Comparison of ENCODE assay signal across 10 cellular contexts in genomic region chrX:17521871-17522693, GRCh38.
A peak's percentile ranks its signal among the peaks of the same experiment; 100 is the strongest.
DNase-seq lines count a peak whose midpoint lies in the region; ATAC-seq, FAIRE-seq and TF ChIP-seq lines count a peak whose summit lies in the region.
"Had no signal": no experiment of that assay in that cellular context is flagged by ENCODE, and none has a peak within 500 bp of the region (broad histone marks: within the 10 kb centered on the region; RNA-seq: fewer than 3 reads in every experiment).

No MANE protein-coding gene starts in this region.

- H3K36me3 Mint-ChIP-seq in endothelial cell (ENCODE audit: low read depth, unreplicated experiment), result no peaks in the 10 kb centered on the region
- H3K36me3 Mint-ChIP-seq in stimulated activated effector memory CD8-positive, alpha-beta T cell treated with anti-CD3 and anti-CD28 coated beads, Interleukin-12 subunit alpha, Interleukin-12 subunit beta, amount 100 ng/mL, for 72 hours, result no peaks in the 10 kb centered on the region

- peaks cover 5% of the 10 kb centered on the region for H3K4me1 Mint-ChIP-seq in endothelial cell (ENCODE audit: unreplicated experiment)
- no peaks in the 10 kb centered on the region for H3K4me1 Mint-ChIP-seq in stimulated activated effector memory CD8-positive, alpha-beta T cell treated with anti-CD3 and anti-CD28 coated beads, Interleukin-12 subunit alpha, Interleukin-12 subunit beta, amount 100 ng/mL, for 72 hours

- ATAC-seq in HepG2, result no peak
- ATAC-seq in right lobe of liver, result no peak
- no peak for ATAC-seq in HG02938 (IDR thresholded peaks at IDR 0.05; ENCODE audit: unreplicated experiment)
- no peak for ATAC-seq in HG02642 (IDR thresholded peaks at IDR 0.05; ENCODE audit: poor library complexity, unreplicated experiment)
- no peak for ATAC-seq in HG03469 (IDR thresholded peaks at IDR 0.05; ENCODE audit: unreplicated experiment)
- ATAC-seq in stimulated activated effector memory CD8-positive, alpha-beta T cell treated with anti-CD3 and anti-CD28 coated beads, Interleukin-12 subunit alpha, Interleukin-12 subunit beta, amount 100 ng/mL, for 72 hours, result no peak

- no peaks in the 10 kb centered on the region for H4K20me1 ChIP-seq in HepG2 (ENCODE audit: insufficient read depth, low read length)

- H3K4me3 Mint-ChIP-seq in endothelial cell (ENCODE audit: unreplicated experiment), result no peak overlapping the region
- no peak overlapping the region for H3K4me3 Mint-ChIP-seq in stimulated activated effector memory CD8-positive, alpha-beta T cell treated with anti-CD3 and anti-CD28 coated beads, Interleukin-12 subunit alpha, Interleukin-12 subunit beta, amount 100 ng/mL, for 72 hours

- TF ChIP-seq CTCF in HepG2 (CRISPR knock-in tag; IDR thresholded peaks at IDR 0.05), result no peak
- no peak for TF ChIP-seq CTCF in right lobe of liver (IDR thresholded peaks at IDR 0.05)
- no peak for TF ChIP-seq CTCF in endothelial cell (IDR thresholded peaks at IDR 0.05; ENCODE audit: unreplicated experiment)

- H3K9me3 ChIP-seq in HepG2 (ENCODE audit: low read length) (no peaks in the 10 kb centered on the region), right lobe of liver (no peaks in the 10 kb centered on the region)

- in situ Hi-C loops in HepG2 (cut with HindIII; ENCODE audit: extremely low pct_ligation_motif_present, low pct_unique_long_range_greater_than_20kb), result no loop called here

- H3K36me3 ChIP-seq in HepG2 (replicated peaks in 1 of 2; ENCODE audit: control insufficient read depth in 1 of 2, insufficient read depth in 2 of 2, low read length in 2 of 2) (no peaks in the 10 kb centered on the region), right lobe of liver (no peaks in the 10 kb centered on the region)

- TF ChIP-seq RAD21 in HepG2 (CRISPR knock-in tag; IDR thresholded peaks at IDR 0.05), result no peak

- TF ChIP-seq EP300 in HepG2 (IDR thresholded peaks at IDR 0.05; ENCODE audit: low read depth in 2 of 2, low read length in 2 of 2) (no peak), HepG2 (CRISPR knock-in tag; IDR thresholded peaks at IDR 0.05; ENCODE audit: borderline replicate concordance) (no peak)

- H3K79me2 ChIP-seq in HepG2 (ENCODE audit: insufficient read depth, low read length), result no peaks in the 10 kb centered on the region

- POLR2A ChIA-PET in HepG2 (lab: Yijun Ruan, JAX), result no interaction called here

- no TSS peak for BruUV-seq in HepG2 (replicated peaks; lab: Mats Ljungman, UMichigan)

- H3K4me3 ChIP-seq in HepG2 (replicated peaks in 1 of 3; ENCODE audit: insufficient read depth in 1 of 3, low read depth in 2 of 3, low read length in 3 of 3) (no peak overlapping the region), right lobe of liver (no peak overlapping the region)

- no peak for TF ChIP-seq POLR2A in HepG2 (IDR thresholded peaks at IDR 0.05; ENCODE audit: insufficient read depth in 1 of 2, low read depth in 2 of 2, low read length in 2 of 2)
- TF ChIP-seq POLR2A in right lobe of liver (IDR thresholded peaks at IDR 0.05), result no peak

- FAIRE-seq in HepG2 (lab: Jason Lieb, UNC), result no peak

- no peak overlapping the region for H3K4me2 ChIP-seq in HepG2 (ENCODE audit: low read depth, low read length)

- CTCF ChIA-PET in HepG2 (lab: Yijun Ruan, JAX; ENCODE audit: low intra/inter-chr PET ratio, low total read pairs), result no interaction called here

- H3K27ac ChIP-seq in HepG2 (ENCODE audit: extremely low read length, insufficient read depth, low read length), result no peak overlapping the region
- no peak overlapping the region for H3K27ac ChIP-seq in right lobe of liver

- no peak overlapping the region for H3K9ac ChIP-seq in HepG2 (ENCODE audit: insufficient read depth, low read depth, low read length)

- DNase-seq in HepG2 (ENCODE audit: low spot score), result no peak
- DNase-seq in right lobe of liver, result no peak
- peak; percentile 16 for DNase-seq in NCI-H510A (lab: John Stamatoyannopoulos, UW)
- DNase-seq in endothelial cell (ENCODE audit: low spot score), result peak; percentile 6
- DNase-seq in stimulated activated effector memory CD8-positive, alpha-beta T cell treated with anti-CD3 and anti-CD28 coated beads, Interleukin-12 subunit alpha, Interleukin-12 subunit beta, amount 100 ng/mL, for 72 hours (ENCODE audit: low spot score in 2 of 2), result no peak
- DNase-seq: activated CD4-positive, alpha-beta T cell treated with anti-CD3 and anti-CD28 coated beads, Interleukin-2, amount 50 U/mL, for 4 hours; DMS79 treated with DMSO at 0.1 percent for 48 hours had no signal

- no peaks in the 10 kb centered on the region for H3K27me3 Mint-ChIP-seq in endothelial cell (ENCODE audit: unreplicated experiment)

- H3K27ac Mint-ChIP-seq in endothelial cell (ENCODE audit: unreplicated experiment), result no peak overlapping the region
- no peak overlapping the region for H3K27ac Mint-ChIP-seq in stimulated activated effector memory CD8-positive, alpha-beta T cell treated with anti-CD3 and anti-CD28 coated beads, Interleukin-12 subunit alpha, Interleukin-12 subunit beta, amount 100 ng/mL, for 72 hours

- H3K27me3 ChIP-seq in HepG2 (ENCODE audit: control insufficient read depth in 1 of 2, insufficient read depth in 2 of 2, low read length in 2 of 2) (no peaks in the 10 kb centered on the region), right lobe of liver (peaks cover 0 to 1% of the 10 kb centered on the region in 2 donors)

- H3K4me1 ChIP-seq in HepG2 (ENCODE audit: insufficient read depth, low read length) (no peaks in the 10 kb centered on the region), right lobe of liver (no peaks in the 10 kb centered on the region)

- H2AFZ ChIP-seq in HepG2 (ENCODE audit: low read length), result no peak overlapping the region

- H3K9me3 Mint-ChIP-seq in endothelial cell (ENCODE audit: unreplicated experiment), result no peaks in the 10 kb centered on the region
- no peaks in the 10 kb centered on the region for H3K9me3 Mint-ChIP-seq in stimulated activated effector memory CD8-positive, alpha-beta T cell treated with anti-CD3 and anti-CD28 coated beads, Interleukin-12 subunit alpha, Interleukin-12 subunit beta, amount 100 ng/mL, for 72 hours

- intact Hi-C loops in HepG2 (cut with micrococcal nuclease; ENCODE audit: unreplicated experiment), result no loop called here
- intact Hi-C loops in right lobe of liver (cut with DNase I), result no loop called here

- WGBS in HepG2 (ENCODE audit: low lambda C conversion rate), result 33% methylated on average over 3 of the region's 16 CpGs
- WGBS in right lobe of liver (ENCODE audit: insufficient coverage, low coverage, low lambda C conversion rate, missing lambda C conversion rate), result 38% methylated on average over 9 of the region's 16 CpGs

TF ChIP-seq in HepG2, 621 proteins besides CTCF, POLR2A, EP300 and RAD21:
- TF ChIP-seq ZNF709 (CRISPR knock-in tag; IDR thresholded peaks at IDR 0.05), result no peak
- peak; percentile 94 for TF ChIP-seq PRDM15 (CRISPR knock-in tag; IDR thresholded peaks at IDR 0.05)
- TF ChIP-seq ZNF296 (CRISPR knock-in tag; conservative IDR thresholded peaks at IDR 0.05), result no peak
- TF ChIP-seq SOX6 (IDR thresholded peaks at IDR 0.05), result no peak
- no peak for TF ChIP-seq SOX6 (CRISPR knock-in tag; IDR thresholded peaks at IDR 0.05)

Comparison
In these comparisons a context has a peak if more than half of its experiments do, and no peak if none do; other contexts are left out.
1. DNase-seq: peak in NCI-H510A (single experiment) and endothelial cell (single experiment); none in HepG2 (single experiment), right lobe of liver (0 of 3) and stimulated activated effector memory CD8-positive, alpha-beta T cell treated with anti-CD3 and anti-CD28 coated beads, Interleukin-12 subunit alpha, Interleukin-12 subunit beta, amount 100 ng/mL, for 72 hours (0 of 2).